32 cellular contexts compared by ENCODE assay signal in genomic region chr18:45440246-45440645, GRCh38.
"Had no signal": no experiment of that assay in that cellular context is flagged by ENCODE, and none has a peak within 500 bp of the region (broad histone marks: within the 10 kb centered on the region; RNA-seq: fewer than 3 reads in every experiment).

No MANE protein-coding gene starts in this region.

- H3K27ac Mint-ChIP-seq: activated CD4-positive, alpha-beta memory T cell treated with anti-CD3 and anti-CD28 coated beads for 36 hours; activated CD4-positive, alpha-beta T cell treated with anti-CD3 and anti-CD28 coated beads for 36 hours; activated CD4-positive, alpha-beta T cell treated with anti-CD3 and anti-CD28 coated beads, Interleukin-2, amount 10 ng/mL, durations not matched to agents 24 days and 14 days; activated CD8-positive, alpha-beta memory T cell treated with anti-CD3 and anti-CD28 coated beads, Interleukin-2, amount 10 ng/mL, durations not matched to agents 7 days and 5 days; activated CD8-positive, alpha-beta T cell treated with anti-CD3 and anti-CD28 coated beads, Interleukin-2, amount 10 ng/mL, durations not matched to agents 7 days and 5 days; activated naive CD4-positive, alpha-beta T cell treated with anti-CD3 and anti-CD28 coated beads for 36 hours; activated naive CD4-positive, alpha-beta T cell treated with anti-CD3 and anti-CD28 coated beads, Interleukin-2, amount 50 U/mL, for 24 hours; activated naive CD8-positive, alpha-beta T cell treated with anti-CD3 and anti-CD28 coated beads for 36 hours; activated naive CD8-positive, alpha-beta T cell treated with anti-CD3 and anti-CD28 coated beads, Interleukin-2, amount 50 U/mL, for 24 hours; activated T-helper 1 cell treated with anti-CD3 and anti-CD28 coated beads, Interleukin-12 subunit alpha, Interleukin-12 subunit beta, Interleukin-2, Interleukin-4 antibody, amounts not matched to agents 30 ng/mL and 10 ng/mL and 1 ng/mL, durations not matched to agents 14 hours and 24 hours and 36 hours; activated T-helper 2 cell treated with anti-CD3 and anti-CD28 coated beads, Interferon-gamma antibody, Interleukin-2, Interleukin-4, amounts not matched to agents 10 μg/mL and 5 μg/mL and 100 μg/mL, durations not matched to agents 14 hours and 24 hours and 36 hours had no signal

- H3K27me3 Mint-ChIP-seq: activated CD4-positive, alpha-beta T cell treated with anti-CD3 and anti-CD28 coated beads, Interleukin-2, amount 10 ng/mL, durations not matched to agents 24 days and 14 days; activated naive CD4-positive, alpha-beta T cell treated with anti-CD3 and anti-CD28 coated beads, Interleukin-2, amount 50 U/mL, for 24 hours; activated naive CD8-positive, alpha-beta T cell treated with anti-CD3 and anti-CD28 coated beads for 36 hours had no signal

- H3K4me1 ChIP-seq: adrenal gland, body of pancreas, colonic mucosa had no signal

- H3K27ac ChIP-seq: adrenal gland, body of pancreas, cardiac muscle cell, colonic mucosa, gastrocnemius medialis, heart left ventricle had no signal

- H3K36me3 ChIP-seq: adrenal gland, cardiac muscle cell, colonic mucosa, gastrocnemius medialis, heart left ventricle had no signal

- H3K27me3 ChIP-seq: adrenal gland, body of pancreas, cardiac muscle cell, colonic mucosa, gastrocnemius medialis, heart left ventricle had no signal

- H3K4me1 Mint-ChIP-seq: activated CD4-positive, alpha-beta T cell treated with anti-CD3 and anti-CD28 coated beads for 36 hours; activated CD4-positive, alpha-beta T cell treated with anti-CD3 and anti-CD28 coated beads, Interleukin-2, amount 10 ng/mL, durations not matched to agents 24 days and 14 days; activated CD8-positive, alpha-beta memory T cell treated with anti-CD3 and anti-CD28 coated beads, Interleukin-2, amount 10 ng/mL, durations not matched to agents 7 days and 5 days; activated naive CD4-positive, alpha-beta T cell treated with anti-CD3 and anti-CD28 coated beads, Interleukin-2, amount 50 U/mL, for 24 hours; activated naive CD8-positive, alpha-beta T cell treated with anti-CD3 and anti-CD28 coated beads for 36 hours; activated naive CD8-positive, alpha-beta T cell treated with anti-CD3 and anti-CD28 coated beads, Interleukin-2, amount 50 U/mL, for 24 hours had no signal

- H3K36me3 Mint-ChIP-seq: activated CD4-positive, alpha-beta memory T cell treated with anti-CD3 and anti-CD28 coated beads for 36 hours; activated CD8-positive, alpha-beta memory T cell treated with anti-CD3 and anti-CD28 coated beads, Interleukin-2, amount 10 ng/mL, durations not matched to agents 7 days and 5 days; activated naive CD4-positive, alpha-beta T cell treated with anti-CD3 and anti-CD28 coated beads, Interleukin-2, amount 50 U/mL, for 24 hours; activated naive CD8-positive, alpha-beta T cell treated with anti-CD3 and anti-CD28 coated beads for 36 hours had no signal

- H3K4me3 ChIP-seq: adrenal gland, body of pancreas, cardiac muscle cell, colonic mucosa, gastrocnemius medialis, heart left ventricle had no signal

- H3K4me3 Mint-ChIP-seq: activated CD4-positive, alpha-beta memory T cell treated with anti-CD3 and anti-CD28 coated beads for 36 hours; activated CD4-positive, alpha-beta T cell treated with anti-CD3 and anti-CD28 coated beads for 36 hours; activated CD4-positive, alpha-beta T cell treated with anti-CD3 and anti-CD28 coated beads, Interleukin-2, amount 10 ng/mL, durations not matched to agents 24 days and 14 days; activated CD8-positive, alpha-beta memory T cell treated with anti-CD3 and anti-CD28 coated beads, Interleukin-2, amount 10 ng/mL, durations not matched to agents 7 days and 5 days; activated CD8-positive, alpha-beta T cell treated with anti-CD3 and anti-CD28 coated beads, Interleukin-2, amount 10 ng/mL, durations not matched to agents 7 days and 5 days; activated naive CD4-positive, alpha-beta T cell treated with anti-CD3 and anti-CD28 coated beads for 36 hours; activated naive CD4-positive, alpha-beta T cell treated with anti-CD3 and anti-CD28 coated beads, Interleukin-2, amount 50 U/mL, for 24 hours; activated naive CD8-positive, alpha-beta T cell treated with anti-CD3 and anti-CD28 coated beads for 36 hours; activated naive CD8-positive, alpha-beta T cell treated with anti-CD3 and anti-CD28 coated beads, Interleukin-2, amount 50 U/mL, for 24 hours; activated T-helper 1 cell treated with anti-CD3 and anti-CD28 coated beads, Interleukin-12 subunit alpha, Interleukin-12 subunit beta, Interleukin-2, Interleukin-4 antibody, amounts not matched to agents 30 ng/mL and 10 ng/mL and 1 ng/mL, durations not matched to agents 14 hours and 24 hours and 36 hours had no signal

- ATAC-seq: activated CD4-positive, alpha-beta T cell treated with anti-CD3 and anti-CD28 coated beads for 36 hours; activated CD8-positive, alpha-beta memory T cell treated with anti-CD3 and anti-CD28 coated beads, Interleukin-2, amount 10 ng/mL, durations not matched to agents 7 days and 5 days; activated CD8-positive, alpha-beta T cell treated with anti-CD3 and anti-CD28 coated beads, Interleukin-2, amount 10 ng/mL, durations not matched to agents 7 days and 5 days; activated naive CD8-positive, alpha-beta T cell treated with anti-CD3 and anti-CD28 coated beads, Interleukin-2, amount 50 U/mL, for 24 hours; body of pancreas; esophagus mucosa; heart left ventricle had no signal

- DNase-seq: activated CD4-positive, alpha-beta memory T cell treated with anti-CD3 and anti-CD28 coated beads for 36 hours; activated CD4-positive, alpha-beta T cell treated with anti-CD3 and anti-CD28 coated beads for 36 hours; activated CD4-positive, alpha-beta T cell treated with anti-CD3 and anti-CD28 coated beads, Interleukin-2, amount 10 ng/mL, durations not matched to agents 24 days and 14 days; activated CD4-positive, CD25-positive, alpha-beta regulatory T cell; activated CD4-positive, CD25-positive, alpha-beta regulatory T cell treated with anti-CD3 and anti-CD28 coated beads, Interleukin-2, amount 50 U/mL, for 72 hours; activated CD8-positive, alpha-beta memory T cell treated with anti-CD3 and anti-CD28 coated beads, Interleukin-2, amount 10 ng/mL, durations not matched to agents 7 days and 5 days; activated CD8-positive, alpha-beta memory T cell treated with anti-CD3 and anti-CD28 coated beads, Interleukin-2, amount 50 U/mL, for 4 hours; activated CD8-positive, alpha-beta T cell treated with anti-CD3 and anti-CD28 coated beads, Interleukin-2, amount 10 ng/mL, durations not matched to agents 7 days and 5 days; activated effector memory CD4-positive, alpha-beta T cell treated with anti-CD3 and anti-CD28 coated beads, Interleukin-2, amount 50 U/mL, for 16 hours; activated naive CD4-positive, alpha-beta T cell treated with anti-CD3 and anti-CD28 coated beads for 36 hours; activated naive CD8-positive, alpha-beta T cell treated with anti-CD3 and anti-CD28 coated beads for 36 hours; activated naive CD8-positive, alpha-beta T cell treated with anti-CD3 and anti-CD28 coated beads, Interleukin-2, amount 50 U/mL, for 24 hours; activated T-cell treated with anti-CD3 and anti-CD28 coated beads, Interleukin-2, amount 50 U/mL, for 1 hour; activated T-cell treated with anti-CD3 and anti-CD28 coated beads, Interleukin-2, amount 50 U/mL, for 48 hours; adrenal gland; amygdala; aorta; body of pancreas; central memory CD4-positive, alpha-beta T cell; cerebellar nuclear complex; colonic mucosa; effector CD8-positive, alpha-beta T cell; foreskin fibroblast; gastrocnemius medialis; glutamatergic neuron; heart left ventricle; T-helper 2 cell had no signal

- H3K9me3 ChIP-seq: adrenal gland, body of pancreas, colonic mucosa, gastrocnemius medialis, heart left ventricle had no signal

- H3K9me3 Mint-ChIP-seq: activated CD4-positive, alpha-beta memory T cell treated with anti-CD3 and anti-CD28 coated beads for 36 hours; activated CD4-positive, alpha-beta T cell treated with anti-CD3 and anti-CD28 coated beads, Interleukin-2, amount 10 ng/mL, durations not matched to agents 24 days and 14 days; activated naive CD4-positive, alpha-beta T cell treated with anti-CD3 and anti-CD28 coated beads for 36 hours; activated naive CD4-positive, alpha-beta T cell treated with anti-CD3 and anti-CD28 coated beads, Interleukin-2, amount 50 U/mL, for 24 hours; activated naive CD8-positive, alpha-beta T cell treated with anti-CD3 and anti-CD28 coated beads for 36 hours; activated naive CD8-positive, alpha-beta T cell treated with anti-CD3 and anti-CD28 coated beads, Interleukin-2, amount 50 U/mL, for 24 hours; activated T-helper 1 cell treated with anti-CD3 and anti-CD28 coated beads, Interleukin-12 subunit alpha, Interleukin-12 subunit beta, Interleukin-2, Interleukin-4 antibody, amounts not matched to agents 30 ng/mL and 10 ng/mL and 1 ng/mL, durations not matched to agents 14 hours and 24 hours and 36 hours; activated T-helper 2 cell treated with anti-CD3 and anti-CD28 coated beads, Interferon-gamma antibody, Interleukin-2, Interleukin-4, amounts not matched to agents 10 μg/mL and 5 μg/mL and 100 μg/mL, durations not matched to agents 14 hours and 24 hours and 36 hours had no signal
